ENCODE assay signal across 22 cellular contexts in genomic region chr18:6732952-6733351, GRCh38. TPM values are rescaled to one million over a fixed set of nuclear protein-coding genes. Genes with fewer than 3 reads are reported as not detected.
DNase-seq lines count a peak whose midpoint lies in the region; ATAC-seq, FAIRE-seq and TF ChIP-seq lines count a peak whose summit lies in the region.
"Had no signal": no experiment of that assay in that cellular context is flagged by ENCODE, and none has a peak within 500 bp of the region (broad histone marks: within the 10 kb centered on the region; RNA-seq: fewer than 3 reads in every experiment).

No MANE protein-coding gene starts in this region.

- H3K4me1 ChIP-seq in K562 (replicated peaks in 1 of 2; ENCODE audit: control insufficient read depth in 2 of 2, insufficient read depth in 2 of 2, low read length in 2 of 2) = peaks cover 3 to 11% of the 10 kb centered on the region in 2 experiments; a peak in 3 of 5 replicates
- H3K4me1 ChIP-seq in kidney (ENCODE audit: control insufficient read depth in 1 of 2, insufficient read depth in 1 of 2, low read depth in 1 of 2, low read length in 2 of 2) = peaks cover 0 to 6% of the 10 kb centered on the region in 2 donors
- peaks cover 0 to 23% (median 3%) of the 10 kb centered on the region in 6 donors for H3K4me1 ChIP-seq in spleen

- no peak for TF ChIP-seq EP300 in K562 (IDR thresholded peaks at IDR 0.05; ENCODE audit: low read length)

- H3K9me3 ChIP-seq in K562 (replicated peaks; ENCODE audit: control insufficient read depth, insufficient read depth, low read depth, low read length) (no peaks in the 10 kb centered on the region), kidney (ENCODE audit: control insufficient read depth in 1 of 2, low read length in 2 of 2) (no peaks in the 10 kb centered on the region), spleen (no peaks in the 10 kb centered on the region)
- H3K9me3 ChIP-seq: transverse colon had no signal

- in situ Hi-C loops in K562 (cut with MboI) = loop anchor here (25.0 kb wide), 1 partner anchor 1446 kb away; the partner anchor contains the start of gene ZBTB14

- H3K4me2 ChIP-seq in K562 (ENCODE audit: insufficient read depth, low read length) = no peak overlapping the region
- H3K4me2 ChIP-seq: KMS-11 had no signal

- TF ChIP-seq RAD21 in K562 (CRISPR knock-in tag; conservative IDR thresholded peaks at IDR 0.05 in 1 of 2, IDR thresholded peaks at IDR 0.05 in 1 of 2) = 0 out of 4 replicates have a peak, but pooled peaks of 1 of the 2 experiments have one; percentile 4

- no peak overlapping the region for H3K4me3 ChIP-seq in LNCaP clone FGC (ENCODE audit: low read depth, low read length)
- no peak overlapping the region for H3K4me3 ChIP-seq in K562
- no peak overlapping the region for H3K4me3 ChIP-seq in kidney (ENCODE audit: low read length in 2 of 2)
- H3K4me3 ChIP-seq in spleen = peak overlapping the region in 2 of 8 donors; percentile 30 to 56
- H3K4me3 ChIP-seq: transverse colon had no signal

- H2AFZ ChIP-seq in K562 (ENCODE audit: low read depth, low read length) = no peak overlapping the region

- WGBS in K562 (ENCODE audit: insufficient coverage, low coverage, missing lambda C conversion rate) = 10% methylated on average over 2 of the region's 2 CpGs
- 62 to 79% (median 70%) methylated on average over 2 of the region's 2 CpGs for WGBS in spleen, 5 donors

- H3K27ac ChIP-seq in K562 (ENCODE audit: extremely low read depth, low read depth, low read length) (no peak overlapping the region), kidney (ENCODE audit: low read depth in 2 of 2, low read length in 2 of 2) (no peak overlapping the region), spleen (peak overlapping the region in 7 of 8 donors; percentile 48 to 88 (median 82))
- H3K27ac ChIP-seq: KMS-11 had no signal

- no peak overlapping the region for H3K9ac ChIP-seq in K562 (ENCODE audit: insufficient read depth in 1 of 2, low read depth in 2 of 2, low read length in 2 of 2)
- H3K9ac ChIP-seq in kidney (ENCODE audit: low read length in 2 of 2) = no peak overlapping the region
- H3K9ac ChIP-seq: KMS-11 had no signal

- FAIRE-seq in K562 (lab: Jason Lieb, UNC) (no peak), kidney (lab: Jason Lieb, UNC) (peak; percentile 27)

- H4K20me1 ChIP-seq in K562 (replicated peaks; ENCODE audit: control insufficient read depth, insufficient read depth, low read length) = no peaks in the 10 kb centered on the region

- no TSS peak for BruUV-seq in K562 (replicated peaks; lab: Mats Ljungman, UMichigan)

- TF ChIP-seq CTCF in LNCaP clone FGC (IDR thresholded peaks at IDR 0.05; ENCODE audit: control insufficient read depth, extremely low read depth, insufficient read depth) = peak; percentile 34; the same call in 1 of the 2 replicates
- peak in 1 of 3 experiments; percentile 17; a peak in 1 of 6 replicates for TF ChIP-seq CTCF in K562 (IDR thresholded peaks at IDR 0.05 in 2 of 3, conservative IDR thresholded peaks at IDR 0.05 in 1 of 3; ENCODE audit: insufficient read depth in 2 of 3, low read depth in 1 of 3, low read length in 3 of 3)
- no peak for TF ChIP-seq CTCF in kidney (IDR thresholded peaks at IDR 0.05; ENCODE audit: borderline replicate concordance, extremely low read depth, insufficient read depth)
- no peak for TF ChIP-seq CTCF in spleen (IDR thresholded peaks at IDR 0.05 in 8 of 11, conservative IDR thresholded peaks at IDR 0.05 in 3 of 11)

- no peaks in the 10 kb centered on the region for H3K36me3 ChIP-seq in K562 (ENCODE audit: control insufficient read depth, insufficient read depth, low read length)
- no peaks in the 10 kb centered on the region for H3K36me3 ChIP-seq in kidney (ENCODE audit: control insufficient read depth in 1 of 2, insufficient read depth in 2 of 2, low read length in 2 of 2)
- no peaks in the 10 kb centered on the region for H3K36me3 ChIP-seq in spleen
- H3K36me3 ChIP-seq: transverse colon had no signal

- CTCF ChIA-PET in K562 (lab: Yijun Ruan, JAX; ENCODE audit: low intra/inter-chr PET ratio) = no interaction called here

- H3K27me3 ChIP-seq in K562 (ENCODE audit: control insufficient read depth in 2 of 2, insufficient read depth in 2 of 2, low read length in 2 of 2) = no peaks in the 10 kb centered on the region
- H3K27me3 ChIP-seq in spleen (replicated peaks in 1 of 7) = peaks cover 0 to 33% (median 0%) of the 10 kb centered on the region in 7 donors

- no peak for ATAC-seq in K562
- ATAC-seq in GM18505 (IDR thresholded peaks at IDR 0.05; ENCODE audit: unreplicated experiment) = no peak
- ATAC-seq: left cardiac atrium had no signal

- no peaks in the 10 kb centered on the region for H3K9me1 ChIP-seq in K562 (ENCODE audit: control insufficient read depth, insufficient read depth, low read length)

- no peaks in the 10 kb centered on the region for H3K79me2 ChIP-seq in K562 (ENCODE audit: control insufficient read depth, insufficient read depth, low read length)

- POLR2A ChIA-PET in K562 (lab: Yijun Ruan, JAX) = no interaction called here

- intact Hi-C loops in K562 (cut with micrococcal nuclease) = loop anchor here (10.0 kb wide), 1 partner anchor 1438 kb away; the partner anchor contains the start of gene ZBTB14
- intact Hi-C loops in kidney (cut with DNase I) = no loop called here
- intact Hi-C loops in spleen (cut with DNase I; ENCODE audit: low total_unique reads) = no loop called here

- no peak for DNase-seq in LNCaP clone FGC (ENCODE audit: low read depth)
- DNase-seq in K562 (ENCODE audit: extremely low read depth in 1 of 4, low spot score in 3 of 4) = no peak
- DNase-seq in kidney = no peak
- no peak for DNase-seq in spleen
- DNase-seq in NCI-H345 (lab: John Stamatoyannopoulos, UW) = no peak
- no peak for DNase-seq in cerebellar nuclear complex (lab: John Stamatoyannopoulos, UW)
- DNase-seq: activated CD4-positive, alpha-beta T cell treated with anti-CD3 and anti-CD28 coated beads, Interleukin-2, amount 50 U/mL, for 1 hour; activated CD8-positive, alpha-beta memory T cell treated with anti-CD3 and anti-CD28 coated beads, Interleukin-2, amount 50 U/mL, for 48 hours; activated gamma-delta T cell; amniotic stem cell; Calu3; left cardiac atrium; midbrain; NCI-H1048; NCI-H2029 treated with DMSO at 0.1 percent for 48 hours; NCI-H510A treated with DMSO at 0.1 percent for 48 hours; nephron progenitor cell; SHP77; T-helper 1 cell; transverse colon had no signal

- TF ChIP-seq POLR2A in K562 (conservative IDR thresholded peaks at IDR 0.05) (no peak), spleen (IDR thresholded peaks at IDR 0.05) (no peak), GM18505 (IDR thresholded peaks at IDR 0.05; ENCODE audit: borderline replicate concordance, extremely low read depth, insufficient read depth, insufficient read length) (no peak)

TF ChIP-seq in K562, 482 proteins besides CTCF, POLR2A, EP300 and RAD21 (continues in another document):
- TF ChIP-seq ZNF24 (IDR thresholded peaks at IDR 0.05) (no peak), ZNF217 (CRISPR knock-in tag; IDR thresholded peaks at IDR 0.05) (no peak), MCM5 (IDR thresholded peaks at IDR 0.05; ENCODE audit: low read depth) (no peak), ZBTB26 (CRISPR knock-in tag; IDR thresholded peaks at IDR 0.05) (no peak)

RNA-seq across cellular contexts. Expression of gene ARHGAP28, which starts 3.4 kb away (rescaled TPM):
- total RNA-seq in K562 (2011; cell fraction: chromatin; rRNA removed; ENCODE audit: low replicate concordance) = 3.6 and 12.9 TPM in 2 replicates
- 1.3 and 3.6 TPM in 2 replicates for total RNA-seq in K562 (2011; cell fraction: nucleolus; rRNA removed)
- total RNA-seq in K562 (2011; cell fraction: nucleoplasm; rRNA removed) = 4.0 and 8.0 TPM in 2 replicates
- total RNA-seq in K562 (2014; rRNA removed) (3.3 and 5.9 TPM in 2 replicates), K562 (2014; rRNA removed; fragmentation: Illumina TruSeq; extraction: Trizol) (5.2 and 5.6 TPM in 2 replicates), K562 (2015; rRNA removed; fragmentation: Illumina TruSeq; extraction: Trizol) (5.0 and 5.2 TPM in 2 replicates), K562 (2021) (5.2 and 6.1 TPM in 2 replicates), kidney (4.6 TPM), spleen (10 to 100 TPM; 13.8 to 78.3 (median 43.6) TPM)
- polyA plus RNA-seq in K562 (2011; rRNA removed) (2.4 and 3.8 TPM in 2 replicates), K562 (2014; fragmentation: Illumina TruSeq; extraction: Trizol) (3.6 and 5.0 TPM in 2 replicates), K562 (2014; fragmentation: Nextera tagmentation; extraction: Ambion mirVana) (1 to 10 TPM in 1 of 2 experiments, under 1 TPM in 1; 0.93 to 2.6 TPM), K562 (2014; rRNA removed) (3.0 and 4.8 TPM in 2 replicates), kidney (ENCODE audit: insufficient read depth, low read depth, low replicate concordance) (4.6 TPM), spleen (10 to 100 TPM in 1 of 3 donors, 1 to 10 TPM in 2; 1.9 to 10.5 (median 2.6) TPM)
- polyA plus RNA-seq in K562 (2011; cell fraction: cytosol; rRNA removed) = 0.43 and 1.1 TPM in 2 replicates
- 2.5 and 2.6 TPM in 2 replicates for polyA plus RNA-seq in K562 (2011; cell fraction: nucleus; rRNA removed)
- polyA plus RNA-seq in K562 (2012) = 2.9 and 6.2 TPM in 2 replicates
- polyA minus RNA-seq in K562 (2011; rRNA and poly(A)+ RNA removed) = 5.0 and 5.8 TPM in 2 replicates
- 1.5 TPM in 2 replicates for polyA minus RNA-seq in K562 (2011; cell fraction: cytosol; rRNA and poly(A)+ RNA removed)
- 2.3 and 4.6 TPM in 2 replicates for polyA minus RNA-seq in K562 (2011; cell fraction: nucleus; rRNA and poly(A)+ RNA removed)
- total RNA-seq: Calu3 had no signal

Comparison
In these comparisons a context has a peak if more than half of its experiments do, and no peak if none do; other contexts are left out.
1. H3K27ac ChIP-seq: peak in spleen (7 of 8); none in K562 (single experiment) and kidney (0 of 2).